8 cellular contexts compared by ENCODE assay signal in the genomic region with DNA sequence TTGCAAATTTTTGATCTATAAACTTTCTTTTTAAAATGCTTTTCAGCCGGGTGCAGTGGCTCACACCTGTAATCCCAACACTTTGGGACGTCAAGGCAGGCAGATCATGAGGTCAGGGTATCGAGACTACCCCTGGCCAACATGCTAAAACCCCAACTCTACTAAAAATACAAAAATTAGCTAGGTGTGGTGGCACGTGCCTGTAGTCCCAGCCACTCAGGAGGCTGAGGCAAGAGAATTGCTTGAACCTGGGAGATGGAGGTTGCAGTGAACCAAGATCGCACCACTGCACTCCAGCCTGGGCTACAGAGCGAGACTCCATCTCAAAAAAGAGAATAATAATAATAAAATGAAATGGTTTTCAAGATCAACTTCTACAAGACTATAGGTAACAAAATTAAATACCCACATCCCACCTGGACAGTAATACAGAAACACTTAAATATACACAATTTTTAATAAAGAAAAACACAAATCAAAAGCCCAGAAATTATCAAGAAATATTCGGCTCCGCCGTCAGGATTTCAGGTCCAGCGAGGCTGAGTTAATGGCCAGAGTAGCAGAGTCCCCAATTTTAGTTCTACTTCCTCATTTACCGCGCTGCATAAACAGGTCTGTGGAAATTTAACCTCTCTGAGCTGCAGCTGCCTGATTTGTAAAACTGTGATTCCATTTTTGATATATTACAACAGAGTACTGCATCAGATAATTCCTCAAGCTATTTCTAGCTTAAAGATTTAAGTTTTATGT. TPM values are rescaled to one million over a fixed set of nuclear protein-coding genes. Genes with fewer than 3 reads are reported as not detected.
DNase-seq lines count a peak whose midpoint lies in the region; ATAC-seq and TF ChIP-seq lines count a peak whose summit lies in the region.

No MANE protein-coding gene starts in this region.

- H3K27me3 ChIP-seq in adipocyte (replicated peaks; ENCODE audit: control insufficient read depth, insufficient read depth, low read length) (no peaks in the 10 kb centered on the region), BE2C (no peaks in the 10 kb centered on the region)

- no peaks in the 10 kb centered on the region for H3K9me3 ChIP-seq in adipocyte (ENCODE audit: control insufficient read depth, low read length)
- H3K9me3 ChIP-seq in BE2C = no peaks in the 10 kb centered on the region

- H3K27ac Mint-ChIP-seq in activated CD4-positive, alpha-beta T cell treated with anti-CD3 and anti-CD28 coated beads, Interleukin-2, amount 10 ng/mL, durations not matched to agents 7 days and 5 days = peak overlapping the region; percentile 69
- no peak overlapping the region for H3K27ac Mint-ChIP-seq in stimulated activated naive CD8-positive, alpha-beta T cell treated with anti-CD3 and anti-CD28 coated beads, Interleukin-15, amount 100 ng/mL, for 72 hours

- H3K9me3 Mint-ChIP-seq in activated CD4-positive, alpha-beta T cell treated with anti-CD3 and anti-CD28 coated beads, Interleukin-2, amount 10 ng/mL, durations not matched to agents 7 days and 5 days = no peaks in the 10 kb centered on the region
- H3K9me3 Mint-ChIP-seq in stimulated activated naive CD8-positive, alpha-beta T cell treated with anti-CD3 and anti-CD28 coated beads, Interleukin-15, amount 100 ng/mL, for 72 hours = no peaks in the 10 kb centered on the region

- peak overlapping the region; percentile 67 for H3K4me3 Mint-ChIP-seq in activated CD4-positive, alpha-beta T cell treated with anti-CD3 and anti-CD28 coated beads, Interleukin-2, amount 10 ng/mL, durations not matched to agents 7 days and 5 days
- peak overlapping the region; percentile 44 to 54 for H3K4me3 Mint-ChIP-seq in stimulated activated naive CD8-positive, alpha-beta T cell treated with anti-CD3 and anti-CD28 coated beads, Interleukin-15, amount 100 ng/mL, for 72 hours

- peaks cover 63% of the 10 kb centered on the region for H3K4me1 Mint-ChIP-seq in activated CD4-positive, alpha-beta T cell treated with anti-CD3 and anti-CD28 coated beads, Interleukin-2, amount 10 ng/mL, durations not matched to agents 7 days and 5 days
- peaks cover 47% of the 10 kb centered on the region for H3K4me1 Mint-ChIP-seq in stimulated activated naive CD8-positive, alpha-beta T cell treated with anti-CD3 and anti-CD28 coated beads, Interleukin-15, amount 100 ng/mL, for 72 hours

- H3K36me3 Mint-ChIP-seq in activated CD4-positive, alpha-beta T cell treated with anti-CD3 and anti-CD28 coated beads, Interleukin-2, amount 10 ng/mL, durations not matched to agents 7 days and 5 days (ENCODE audit: low read depth) = peaks cover 61% of the 10 kb centered on the region

- CTCF ChIA-PET in activated CD4-positive, alpha-beta T cell treated with anti-CD3 and anti-CD28 coated beads, Interleukin-2, amount 10 ng/mL, durations not matched to agents 7 days and 5 days (lab: Charles Lee) = no interaction called here

- POLR2A ChIA-PET in activated CD4-positive, alpha-beta T cell treated with anti-CD3 and anti-CD28 coated beads, Interleukin-2, amount 10 ng/mL, durations not matched to agents 7 days and 5 days (lab: Charles Lee) = no interaction called here

- no peak for TF ChIP-seq CTCF in BE2C (IDR thresholded peaks at IDR 0.05; ENCODE audit: low read depth, low read length)

- no peak overlapping the region for H3K9ac ChIP-seq in adipocyte (ENCODE audit: low read length)

- peaks cover 58% of the 10 kb centered on the region for H3K4me1 ChIP-seq in adipocyte (ENCODE audit: control insufficient read depth, insufficient read depth, low read length)
- no peaks in the 10 kb centered on the region for H3K4me1 ChIP-seq in BE2C

- peaks cover 29% of the 10 kb centered on the region for H3K36me3 ChIP-seq in adipocyte (ENCODE audit: control insufficient read depth, insufficient read depth, low read length, severe bottlenecking)
- H3K36me3 ChIP-seq in BE2C = peaks cover 8% of the 10 kb centered on the region

- ATAC-seq in HG03354 (IDR thresholded peaks at IDR 0.05; ENCODE audit: poor library complexity, severe bottlenecking, unreplicated experiment) = peak; percentile 28
- ATAC-seq in stimulated activated naive CD8-positive, alpha-beta T cell treated with anti-CD3 and anti-CD28 coated beads, Interleukin-15, amount 100 ng/mL, for 72 hours = no peak
- no peak for ATAC-seq in HG03442 (IDR thresholded peaks at IDR 0.05; ENCODE audit: unreplicated experiment)
- no peak for ATAC-seq in GM19452 (IDR thresholded peaks at IDR 0.05; ENCODE audit: unreplicated experiment)

- no peaks in the 10 kb centered on the region for H3K27me3 Mint-ChIP-seq in activated CD4-positive, alpha-beta T cell treated with anti-CD3 and anti-CD28 coated beads, Interleukin-2, amount 10 ng/mL, durations not matched to agents 7 days and 5 days
- H3K27me3 Mint-ChIP-seq in stimulated activated naive CD8-positive, alpha-beta T cell treated with anti-CD3 and anti-CD28 coated beads, Interleukin-15, amount 100 ng/mL, for 72 hours = no peaks in the 10 kb centered on the region

- DNase-seq in activated CD4-positive, alpha-beta T cell treated with anti-CD3 and anti-CD28 coated beads, Interleukin-2, amount 10 ng/mL, durations not matched to agents 7 days and 5 days = no peak
- DNase-seq in activated CD4-positive, alpha-beta T cell treated with anti-CD3 and anti-CD28 coated beads for 48 hours = no peak
- DNase-seq in adipocyte (ENCODE audit: low read depth) (no peak), BE2C (no peak)
- DNase-seq in stimulated activated naive CD8-positive, alpha-beta T cell treated with anti-CD3 and anti-CD28 coated beads, Interleukin-15, amount 100 ng/mL, for 72 hours = no peak

- H3K4me3 ChIP-seq in adipocyte (ENCODE audit: low read length) (peak overlapping the region; percentile 100), BE2C (ENCODE audit: low read depth, low read length) (no peak overlapping the region)

RNA-seq across cellular contexts. Expression of a gene that starts 4.0 kb away (rescaled TPM):
- 10 to 100 TPM; 37.2 to 38.2 TPM for total RNA-seq in activated CD4-positive, alpha-beta T cell treated with anti-CD3 and anti-CD28 coated beads, Interleukin-2, amount 10 ng/mL, durations not matched to agents 7 days and 5 days
- 10.3 TPM for polyA plus RNA-seq in BE2C (2012; ENCODE audit: insufficient read depth, insufficient read length, low read depth)
